Comparison of ENCODE assay signal across 1 cellular context in genomic region chr2:183113630-183114029, GRCh38.
TF ChIP-seq lines count a peak whose summit lies in the region.

No MANE protein-coding gene starts in this region.

TF ChIP-seq in K562, 482 proteins besides CTCF, POLR2A, EP300 and RAD21 (continued from another document):
- TF ChIP-seq E2F5 (CRISPR knock-in tag; IDR thresholded peaks at IDR 0.05), result no peak
- TF ChIP-seq SIN3B (IDR thresholded peaks at IDR 0.05; ENCODE audit: low read depth), result no peak
- no peak for TF ChIP-seq MYC (IDR thresholded peaks at IDR 0.05; ENCODE audit: low read depth, low read length)
- no peak for TF ChIP-seq MYC (CRISPR knock-in tag; IDR thresholded peaks at IDR 0.05; ENCODE audit: borderline replicate concordance, low read depth)
- TF ChIP-seq SIN3A (IDR thresholded peaks at IDR 0.05; ENCODE audit: borderline replicate concordance in 2 of 2, control insufficient read depth in 1 of 2, low read depth in 2 of 2, low read length in 2 of 2), result no peak
- no peak for TF ChIP-seq HMG20B (CRISPR knock-in tag; IDR thresholded peaks at IDR 0.05)
- TF ChIP-seq PRDM10 (IDR thresholded peaks at IDR 0.05; ENCODE audit: partially characterized antibody), result peak; percentile 27
- no peak for TF ChIP-seq MXD1 (CRISPR knock-in tag; IDR thresholded peaks at IDR 0.05; ENCODE audit: borderline replicate concordance, poor library complexity, severe bottlenecking)
- no peak for TF ChIP-seq ZSCAN29 (IDR thresholded peaks at IDR 0.05)
- TF ChIP-seq FOXM1 (IDR thresholded peaks at IDR 0.05; ENCODE audit: low read depth), result no peak
- no peak for TF ChIP-seq FOXM1 (CRISPR knock-in tag; IDR thresholded peaks at IDR 0.05; ENCODE audit: low read depth)
- no peak for TF ChIP-seq RHOXF2B (CRISPR knock-in tag; conservative IDR thresholded peaks at IDR 0.05)
- 0 out of 2 replicates have a peak, but pooled peaks have one; percentile 14 for TF ChIP-seq CREM (IDR thresholded peaks at IDR 0.05; ENCODE audit: low read depth)
- no peak for TF ChIP-seq BACH1 (tag; IDR thresholded peaks at IDR 0.05)
- TF ChIP-seq CEBPB (tag; IDR thresholded peaks at IDR 0.05), result no peak
- TF ChIP-seq PKNOX1 (IDR thresholded peaks at IDR 0.05), result peak; percentile 94
- TF ChIP-seq HMGN3 (IDR thresholded peaks at IDR 0.05; ENCODE audit: borderline replicate concordance, extremely low read depth, insufficient read length, low read depth, low read length), result no peak
- no peak for TF ChIP-seq PHB2 (IDR thresholded peaks at IDR 0.05; ENCODE audit: low read depth)
- no peak for TF ChIP-seq YBX1 (IDR thresholded peaks at IDR 0.05)
- no peak for TF ChIP-seq KDM5B (IDR thresholded peaks at IDR 0.05; ENCODE audit: insufficient replicate concordance, low read depth, low read length)
- TF ChIP-seq SLC30A9 (CRISPR knock-in tag; IDR thresholded peaks at IDR 0.05), result no peak
- TF ChIP-seq SNAPC5 (CRISPR knock-in tag; IDR thresholded peaks at IDR 0.05), result no peak
- TF ChIP-seq SNIP1 (IDR thresholded peaks at IDR 0.05; ENCODE audit: low read depth), result no peak
- TF ChIP-seq TRIM28 (IDR thresholded peaks at IDR 0.05), result no peak
- no peak for TF ChIP-seq POLR2B (IDR thresholded peaks at IDR 0.05; ENCODE audit: low read depth, partially characterized antibody)
- TF ChIP-seq TEAD1 (CRISPR knock-in tag; IDR thresholded peaks at IDR 0.05), result no peak
- no peak for TF ChIP-seq RREB1 (CRISPR knock-in tag; IDR thresholded peaks at IDR 0.05)
- peak; percentile 33; the same call in 1 of the 2 replicates for TF ChIP-seq SMARCA4 (IDR thresholded peaks at IDR 0.05)
- TF ChIP-seq RCOR1 (IDR thresholded peaks at IDR 0.05; ENCODE audit: borderline replicate concordance in 1 of 2, low read depth in 2 of 2, low read length in 2 of 2), result no peak
TF ChIP-seq in K562: peak in this region for 13.
